ENCODE assay signal across 18 cellular contexts in genomic region chr4:72397314-72397713, GRCh38.
DNase-seq lines count a peak whose midpoint lies in the region; ATAC-seq, FAIRE-seq and TF ChIP-seq lines count a peak whose summit lies in the region.
"Had no signal": no experiment of that assay in that cellular context is flagged by ENCODE, and none has a peak within 500 bp of the region (broad histone marks: within the 10 kb centered on the region; RNA-seq: fewer than 3 reads in every experiment).

No MANE protein-coding gene starts in this region.

- H3K79me1 ChIP-seq in H1 (ENCODE audit: low read depth, low read length): no peaks in the 10 kb centered on the region

- 90% methylated on average over 7 of the region's 7 CpGs; no CpG with 5 or more reads in 1 of the 2 experiments for WGBS in H1 (ENCODE audit: extremely low coverage in 1 of 2, insufficient coverage in 1 of 2, insufficient read length in 1 of 2, insufficient replicate concordance in 2 of 2, low coverage in 1 of 2, low lambda C conversion rate in 2 of 2, missing lambda C conversion rate in 1 of 2), 2 experiments

- H3K27ac Mint-ChIP-seq in activated naive CD8-positive, alpha-beta T cell treated with anti-CD3 and anti-CD28 coated beads for 36 hours: no peak overlapping the region

- no peak overlapping the region for H2AFZ ChIP-seq in H1 (ENCODE audit: low read length)

- no peak overlapping the region for H3K4me2 ChIP-seq in H1 (ENCODE audit: insufficient read depth in 1 of 2, low read depth in 2 of 2, low read length in 2 of 2)

- no peak overlapping the region for H2BK12ac ChIP-seq in H1 (ENCODE audit: low read depth, low read length)

- no peak overlapping the region for H4K5ac ChIP-seq in H1 (ENCODE audit: insufficient read length, low read depth, low read length)

- no peak overlapping the region for H2BK120ac ChIP-seq in H1 (replicated peaks; ENCODE audit: low read depth, low read length)

- H3K4me1 ChIP-seq in H1 (replicated peaks in 1 of 4; ENCODE audit: control insufficient read depth in 3 of 4, insufficient read depth in 4 of 4, low read length in 3 of 4) (no peaks in the 10 kb centered on the region), lower lobe of right lung (no peaks in the 10 kb centered on the region)
- H3K4me1 ChIP-seq: Caco-2 had no signal

- H3K4ac ChIP-seq in H1 (replicated peaks; ENCODE audit: insufficient read length, low read depth, low read length): no peak overlapping the region

- H4K91ac ChIP-seq in H1 (replicated peaks; ENCODE audit: insufficient read length, low read length): no peak overlapping the region

- no peaks in the 10 kb centered on the region for H3K4me1 Mint-ChIP-seq in activated naive CD8-positive, alpha-beta T cell treated with anti-CD3 and anti-CD28 coated beads for 36 hours

- intact Hi-C loops in lower lobe of right lung (cut with DNase I): no loop called here
- intact Hi-C loops in posterior vena cava (cut with DNase I): no loop called here

- no peak overlapping the region for H4K8ac ChIP-seq in H1 (ENCODE audit: extremely low read depth, insufficient read depth, low read length)

- no peaks in the 10 kb centered on the region for H3K9me3 ChIP-seq in H1 (ENCODE audit: insufficient read depth in 2 of 2, low read depth in 1 of 2, low read length in 1 of 2)
- H3K9me3 ChIP-seq in lower lobe of right lung: no peaks in the 10 kb centered on the region
- no peaks in the 10 kb centered on the region for H3K9me3 ChIP-seq in MG63
- H3K9me3 ChIP-seq: Caco-2 had no signal

- no peak overlapping the region for H3K18ac ChIP-seq in H1 (ENCODE audit: extremely low read depth, low read length)

- CTCF ChIA-PET in H1 (lab: Charles Lee; ENCODE audit: partially characterized antibody): interaction anchor here (0.7 to 1.3 kb wide), 3 partner anchors 10 to 672 kb away, joined by 3 to 4 read pairs (median 3); no protein-coding TSS in a partner anchor

- H3K36me3 ChIP-seq in H1 (ENCODE audit: control insufficient read depth in 2 of 4, insufficient read depth in 4 of 4, low read length in 3 of 4) (no peaks in the 10 kb centered on the region), lower lobe of right lung (no peaks in the 10 kb centered on the region), MG63 (no peaks in the 10 kb centered on the region)

- no peaks in the 10 kb centered on the region for H3K23me2 ChIP-seq in H1 (ENCODE audit: low read depth, low read length)

- no peaks in the 10 kb centered on the region for H3K79me2 ChIP-seq in H1 (ENCODE audit: control insufficient read depth in 1 of 2, insufficient read depth in 2 of 2, low read length in 2 of 2)

- no peaks in the 10 kb centered on the region for H4K20me1 ChIP-seq in H1 (replicated peaks in 1 of 2; ENCODE audit: control insufficient read depth in 1 of 2, insufficient read depth in 2 of 2, low read length in 2 of 2)

- H2BK20ac ChIP-seq in H1 (ENCODE audit: low read length): no peak overlapping the region

- H3K4me3 ChIP-seq in H1 (ENCODE audit: extremely low read depth in 1 of 4, insufficient read depth in 2 of 4, low read depth in 3 of 4, low read length in 4 of 4): no peak overlapping the region
- H3K4me3 ChIP-seq in lower lobe of right lung: no peak overlapping the region
- H3K4me3 ChIP-seq in MG63: no peak overlapping the region
- H3K4me3 ChIP-seq: GM12878 had no signal

- no peak for TF ChIP-seq EP300 in H1 (IDR thresholded peaks at IDR 0.05; ENCODE audit: borderline replicate concordance in 1 of 2, low read depth in 2 of 2, low read length in 2 of 2)

- no peak overlapping the region for H3K23ac ChIP-seq in H1 (ENCODE audit: insufficient read length)

- no peak for TF ChIP-seq POLR2A in H1 (IDR thresholded peaks at IDR 0.05; ENCODE audit: control extremely low read depth in 1 of 2, low read depth in 2 of 2, low read length in 2 of 2)

- no peaks in the 10 kb centered on the region for H3K36me3 Mint-ChIP-seq in activated naive CD8-positive, alpha-beta T cell treated with anti-CD3 and anti-CD28 coated beads for 36 hours

- ATAC-seq in lower lobe of right lung: no peak
- ATAC-seq: GM12878, HCT116 had no signal

- no peak overlapping the region for H3K9ac ChIP-seq in H1 (replicated peaks in 1 of 4; ENCODE audit: extremely low read depth in 1 of 4, low read depth in 3 of 4, low read length in 3 of 4)

- no peak overlapping the region for H3K4me3 Mint-ChIP-seq in activated naive CD8-positive, alpha-beta T cell treated with anti-CD3 and anti-CD28 coated beads for 36 hours

- H3K56ac ChIP-seq in H1 (replicated peaks; ENCODE audit: insufficient read length, low read depth, low read length): no peak overlapping the region

- no peaks in the 10 kb centered on the region for H3K9me3 Mint-ChIP-seq in activated naive CD8-positive, alpha-beta T cell treated with anti-CD3 and anti-CD28 coated beads for 36 hours

- H3K27me3 ChIP-seq in H1 (replicated peaks in 1 of 4; ENCODE audit: control insufficient read depth in 3 of 4, extremely low read depth in 1 of 4, insufficient read depth in 3 of 4, low read length in 3 of 4): no peaks in the 10 kb centered on the region
- H3K27me3 ChIP-seq in lower lobe of right lung (ENCODE audit: low read depth): no peaks in the 10 kb centered on the region
- H3K27me3 ChIP-seq in MG63: no peaks in the 10 kb centered on the region

- H3K27ac ChIP-seq in H1 (ENCODE audit: low read depth, low read length): no peak overlapping the region
- no peak overlapping the region for H3K27ac ChIP-seq in lower lobe of right lung
- H3K27ac ChIP-seq: HL-60 had no signal

- no peak overlapping the region for H2BK15ac ChIP-seq in H1 (ENCODE audit: low read length)

- no peak for TF ChIP-seq RAD21 in H1 (IDR thresholded peaks at IDR 0.05 in 1 of 2, conservative IDR thresholded peaks at IDR 0.05 in 1 of 2; ENCODE audit: low read depth in 2 of 2, low read length in 2 of 2)

- H2AK5ac ChIP-seq in H1 (ENCODE audit: low read depth, low read length): no peak overlapping the region

- POLR2A ChIA-PET in H1 (lab: Charles Lee; ENCODE audit: partially characterized antibody): no interaction called here

- H2BK5ac ChIP-seq in H1 (ENCODE audit: low read depth, low read length): no peak overlapping the region

- no peak for FAIRE-seq in H1 (lab: Jason Lieb, UNC)
- FAIRE-seq: GM12878, GM18507 had no signal

- DNase-seq in EH (ENCODE audit: low read depth) (peak; percentile 37), NCI-H226 (peak; percentile 59), H1 (ENCODE audit: low read depth in 1 of 2, low spot score in 2 of 2) (no peak), lower lobe of right lung (peak; percentile 60), GM19238 (ENCODE audit: insufficient read length, low spot score) (no peak), posterior vena cava (ENCODE audit: low spot score) (no peak), MG63 (no peak)
- DNase-seq in activated naive CD8-positive, alpha-beta T cell treated with anti-CD3 and anti-CD28 coated beads for 36 hours: no peak
- DNase-seq: AML-193, Caco-2, Karpas-422, NCI-H1417, NCI-H2227 treated with DMSO at 0.1 percent for 48 hours, NCI-H526 treated with DMSO at 0.1 percent for 48 hours had no signal

- H3K27me3 Mint-ChIP-seq in activated naive CD8-positive, alpha-beta T cell treated with anti-CD3 and anti-CD28 coated beads for 36 hours: no peaks in the 10 kb centered on the region

- H3K14ac ChIP-seq in H1 (ENCODE audit: insufficient read length): no peak overlapping the region

- TF ChIP-seq CTCF in H1 (IDR thresholded peaks at IDR 0.05; ENCODE audit: control extremely low read depth in 1 of 3, insufficient read depth in 1 of 3, low read depth in 1 of 3, low read length in 3 of 3): no peak
- TF ChIP-seq CTCF in lower lobe of right lung (IDR thresholded peaks at IDR 0.05): no peak

TF ChIP-seq in H1, 55 proteins besides CTCF, POLR2A, EP300 and RAD21:
- TF ChIP-seq BACH1 (IDR thresholded peaks at IDR 0.05; ENCODE audit: low read length): no peak
- no peak for TF ChIP-seq RNF2 (IDR thresholded peaks at IDR 0.05; ENCODE audit: borderline replicate concordance, low read depth, low read length, missing control alignments, poor library complexity, severe bottlenecking)
- no peak for TF ChIP-seq KDM1A (IDR thresholded peaks at IDR 0.05; ENCODE audit: borderline replicate concordance, low read length)
- TF ChIP-seq POU5F1 (IDR thresholded peaks at IDR 0.05; ENCODE audit: low read depth, low read length): no peak
- no peak for TF ChIP-seq SAP30 (IDR thresholded peaks at IDR 0.05; ENCODE audit: insufficient read depth, insufficient replicate concordance, low read length)
- no peak for TF ChIP-seq MAX (IDR thresholded peaks at IDR 0.05)
- TF ChIP-seq TEAD4 (IDR thresholded peaks at IDR 0.05; ENCODE audit: low read depth, low read length): peak; percentile 57; the same call in 1 of the 2 replicates
- TF ChIP-seq EZH2 (IDR thresholded peaks at IDR 0.05; ENCODE audit: low read depth, low read length, severe bottlenecking): no peak
- TF ChIP-seq CEBPB (IDR thresholded peaks at IDR 0.05; ENCODE audit: low read depth, low read length): peak; percentile 96
- TF ChIP-seq SIX5 (IDR thresholded peaks at IDR 0.05; ENCODE audit: low read depth, low read length): no peak
- TF ChIP-seq TBP (IDR thresholded peaks at IDR 0.05; ENCODE audit: low read depth, low read length): no peak

Comparison
In these comparisons a context has a peak if more than half of its experiments do, and no peak if none do; other contexts are left out.
1. DNase-seq: peak in EH (single experiment), NCI-H226 (single experiment) and lower lobe of right lung (single experiment); none in H1 (0 of 2), GM19238 (single experiment), posterior vena cava (single experiment), MG63 (single experiment) and activated naive CD8-positive, alpha-beta T cell treated with anti-CD3 and anti-CD28 coated beads for 36 hours (single experiment).